9 cellular contexts compared by ENCODE assay signal in the genomic region with DNA sequence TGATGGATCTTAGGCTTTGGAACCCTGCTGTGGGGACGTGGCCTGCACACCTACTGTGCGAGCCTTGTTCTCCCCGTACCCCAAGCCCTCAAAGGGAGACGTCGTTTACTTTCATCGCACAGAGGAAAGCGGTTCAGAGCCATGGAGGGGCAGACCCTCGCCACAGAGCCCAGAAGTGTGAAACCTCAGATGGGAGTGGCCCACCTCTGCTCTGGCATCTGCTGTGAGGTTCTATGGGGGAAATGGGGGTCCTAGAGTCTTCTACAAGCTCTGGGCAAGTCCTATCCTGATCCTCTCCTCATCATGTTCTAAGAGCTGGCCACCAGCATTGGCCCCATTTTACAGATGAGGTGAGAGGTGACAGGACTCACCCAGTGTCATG. TPM values are rescaled to one million over a fixed set of nuclear protein-coding genes. Genes with fewer than 3 reads are reported as not detected.
DNase-seq lines count a peak whose midpoint lies in the region; ATAC-seq and TF ChIP-seq lines count a peak whose summit lies in the region.
"Had no signal": no experiment of that assay in that cellular context is flagged by ENCODE, and none has a peak within 500 bp of the region (broad histone marks: within the 10 kb centered on the region; RNA-seq: fewer than 3 reads in every experiment).

No MANE protein-coding gene starts in this region.

- POLR2A ChIA-PET in MCF 10A (lab: Yijun Ruan, JAX), result interaction anchor here (1.0 to 8.3 kb wide), 4 partner anchors 53 to 129 kb away, joined by 4 to 134 read pairs (median 28); partner anchors contain the start of genes CLTB and FAF2
- POLR2A ChIA-PET in naive thymus-derived CD4-positive, alpha-beta T cell (lab: Charles Lee), result interaction anchor here (1.0 to 11.7 kb wide), 5 partner anchors 12 to 125 kb away, joined by 3 to 251 read pairs (median 31); partner anchors contain the start of genes CLTB and FAF2

- peaks cover 68% of the 10 kb centered on the region for H3K4me1 ChIP-seq in BLaER1
- H3K4me1 ChIP-seq in naive thymus-derived CD4-positive, alpha-beta T cell (ENCODE audit: control insufficient read depth in 2 of 2, insufficient read depth in 2 of 2, low read length in 2 of 2), result peaks cover 50 to 58% of the 10 kb centered on the region in 2 donors

- peak overlapping the region; percentile 79; the same call in 1 of the 2 replicates for H3K4me3 ChIP-seq in BLaER1
- peak overlapping the region; percentile 86 for H3K4me3 ChIP-seq in naive thymus-derived CD4-positive, alpha-beta T cell (ENCODE audit: low read length)

- H3K4me2 ChIP-seq in BLaER1, result peak overlapping the region; percentile 100

- CTCF ChIA-PET in MCF 10A (lab: Yijun Ruan, JAX), result interaction anchor here (0.5 to 4.2 kb wide), 4 partner anchors 8 to 124 kb away, joined by 3 to 32 read pairs (median 6); partner anchors contain the start of genes CDHR2 and CLTB
- CTCF ChIA-PET in naive thymus-derived CD4-positive, alpha-beta T cell (lab: Charles Lee), result interaction anchor here (0.6 to 1.9 kb wide), 2 partner anchors 11 to 124 kb away, joined by 3 to 8 read pairs; partner anchors contain the start of gene CLTB

- no peaks in the 10 kb centered on the region for H3K36me3 Mint-ChIP-seq in IgD-negative memory B cell
- H3K36me3 Mint-ChIP-seq in MCF 10A (ENCODE audit: insufficient read depth, unreplicated experiment), result peaks cover 15% of the 10 kb centered on the region
- peaks cover 0 to 5% (median 0%) of the 10 kb centered on the region in 5 donors for H3K36me3 Mint-ChIP-seq in naive thymus-derived CD4-positive, alpha-beta T cell

- no peaks in the 10 kb centered on the region for H3K36me3 ChIP-seq in BLaER1
- peaks cover 0 to 14% (median 0%) of the 10 kb centered on the region in 3 experiments for H3K36me3 ChIP-seq in naive thymus-derived CD4-positive, alpha-beta T cell (ENCODE audit: control insufficient read depth in 2 of 3, insufficient read depth in 3 of 3, low read length in 3 of 3)

- H3K4me3 Mint-ChIP-seq in IgD-negative memory B cell (peak overlapping the region; percentile 90 to 99 (median 94)), MCF 10A (ENCODE audit: unreplicated experiment) (peak overlapping the region; percentile 89)
- H3K4me3 Mint-ChIP-seq in naive thymus-derived CD4-positive, alpha-beta T cell, result peak overlapping the region; percentile 86 to 97 (median 92)

- no peaks in the 10 kb centered on the region for H3K27me3 ChIP-seq in BLaER1
- no peaks in the 10 kb centered on the region for H3K27me3 ChIP-seq in naive thymus-derived CD4-positive, alpha-beta T cell (ENCODE audit: control insufficient read depth in 2 of 2, insufficient read depth in 2 of 2, low read length in 2 of 2)

- H3K27ac ChIP-seq in BLaER1, result peak overlapping the region; percentile 91
- H3K27ac ChIP-seq in naive thymus-derived CD4-positive, alpha-beta T cell (ENCODE audit: low read depth, low read length), result peak overlapping the region; percentile 83

- H4K20me1 ChIP-seq in BLaER1, result no peaks in the 10 kb centered on the region

- intact Hi-C loops in MCF 10A (cut with micrococcal nuclease), result no loop called here
- intact Hi-C loops in naive thymus-derived CD4-positive, alpha-beta T cell (cut with micrococcal nuclease), result loop anchor here (1.0 to 5.0 kb wide), 2 partner anchors 34 to 93 kb away; partner anchors contain the start of gene FAF2 (in 2 of the 2)

- peak overlapping the region; percentile 90 for H3K9ac ChIP-seq in BLaER1

- no peak for ATAC-seq in naive thymus-derived CD4-positive, alpha-beta T cell
- no peak for ATAC-seq in GM18511 (IDR thresholded peaks at IDR 0.05; ENCODE audit: unreplicated experiment)

- H3K27me3 Mint-ChIP-seq in IgD-negative memory B cell, result no peaks in the 10 kb centered on the region
- H3K27me3 Mint-ChIP-seq in MCF 10A (ENCODE audit: insufficient read depth, unreplicated experiment), result no peaks in the 10 kb centered on the region
- no peaks in the 10 kb centered on the region for H3K27me3 Mint-ChIP-seq in naive thymus-derived CD4-positive, alpha-beta T cell

- H3K27ac Mint-ChIP-seq in IgD-negative memory B cell, result peak overlapping the region; percentile 67 to 96 (median 94)
- H3K27ac Mint-ChIP-seq in MCF 10A (ENCODE audit: low read depth, unreplicated experiment), result peak overlapping the region; percentile 84
- peak overlapping the region; percentile 93 to 100 (median 99) for H3K27ac Mint-ChIP-seq in naive thymus-derived CD4-positive, alpha-beta T cell

- no peaks in the 10 kb centered on the region for H3K9me3 Mint-ChIP-seq in IgD-negative memory B cell
- no peaks in the 10 kb centered on the region for H3K9me3 Mint-ChIP-seq in MCF 10A (ENCODE audit: unreplicated experiment)
- H3K9me3 Mint-ChIP-seq in naive thymus-derived CD4-positive, alpha-beta T cell, result peaks cover 0 to 5% (median 0%) of the 10 kb centered on the region in 11 donors

- H3K9me3 ChIP-seq in BLaER1, result no peaks in the 10 kb centered on the region
- H3K9me3 ChIP-seq in naive thymus-derived CD4-positive, alpha-beta T cell (ENCODE audit: control insufficient read depth in 2 of 3, low read length in 3 of 3), result no peaks in the 10 kb centered on the region

- BruUV-seq in MCF 10A (replicated peaks; lab: Mats Ljungman, UMichigan), result no TSS peak

- TF ChIP-seq CTCF in MCF 10A (IDR thresholded peaks at IDR 0.05; ENCODE audit: unreplicated experiment), result no peak

- DNase-seq in MCF 10A (ENCODE audit: unreplicated experiment) (no peak), epidermal melanocyte (ENCODE audit: insufficient read length, low spot score) (no peak)
- DNase-seq in naive thymus-derived CD4-positive, alpha-beta T cell, result no peak
- no peak for DNase-seq in stimulated activated naive CD4-positive, alpha-beta T cell treated with Interleukin-2 at 50 U/mL for 16 hours (lab: John Stamatoyannopoulos, UW)
- no peak for DNase-seq in stimulated activated CD4-positive, alpha-beta T cell treated with anti-CD3 and anti-CD28 coated beads, Interleukin-1b, Interleukin-23, amount 100 ng/mL, for 48 hours
- DNase-seq: SHP77 treated with DMSO at 0.1 percent for 48 hours had no signal

- peaks cover 30 to 40% (median 30%) of the 10 kb centered on the region in 3 donors for H3K4me1 Mint-ChIP-seq in IgD-negative memory B cell
- peaks cover 31% of the 10 kb centered on the region for H3K4me1 Mint-ChIP-seq in MCF 10A (ENCODE audit: insufficient read depth, unreplicated experiment)
- H3K4me1 Mint-ChIP-seq in naive thymus-derived CD4-positive, alpha-beta T cell, result peaks cover 49 to 72% (median 64%) of the 10 kb centered on the region in 7 donors

RNA-seq across cellular contexts. Expression of gene RNF44, which starts 3.7 kb away (rescaled TPM):
- polyA plus RNA-seq in IgD-negative memory B cell, result 6.0 TPM
- 45.8 and 60.1 TPM in 2 replicates for total RNA-seq in MCF 10A (2022)
- 100 to 1,000 TPM; 145 to 305 (median 280) TPM for total RNA-seq in naive thymus-derived CD4-positive, alpha-beta T cell
- polyA plus RNA-seq in naive thymus-derived CD4-positive, alpha-beta T cell, result 1 to 10 TPM; 3.3 to 5.0 TPM

RNA-seq across cellular contexts. Expression of gene CDHR2, which starts 8.2 kb away (rescaled TPM):
- polyA plus RNA-seq in IgD-negative memory B cell, result not detected
- total RNA-seq in MCF 10A (2022), result 0.09 and 0.39 TPM in 2 replicates
- 1 to 10 TPM; 1.0 to 3.3 (median 2.5) TPM for total RNA-seq in naive thymus-derived CD4-positive, alpha-beta T cell
- not detected for polyA plus RNA-seq in naive thymus-derived CD4-positive, alpha-beta T cell
